ENCODE assay signal across 1 cellular context in the genomic region with DNA sequence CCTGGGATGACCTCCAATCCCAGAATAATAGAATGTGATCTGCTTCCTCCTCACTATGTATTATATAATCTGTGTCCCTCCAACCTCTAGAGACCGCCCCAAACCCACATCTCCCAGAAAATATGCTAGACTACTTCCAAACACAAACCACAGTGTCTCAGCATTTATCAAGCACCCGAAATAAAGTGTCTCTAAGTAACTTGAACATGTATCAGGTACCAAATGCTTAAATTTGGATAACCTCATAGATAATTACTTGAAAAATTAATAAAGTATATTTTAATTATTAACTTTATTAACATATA.
TF ChIP-seq lines count a peak whose summit lies in the region.

No MANE protein-coding gene starts in this region.

TF ChIP-seq in HepG2, 621 proteins besides CTCF, POLR2A, EP300 and RAD21:
- no peak for TF ChIP-seq MTA1 (CRISPR knock-in tag; IDR thresholded peaks at IDR 0.05; ENCODE audit: borderline replicate concordance)
- TF ChIP-seq POGZ (CRISPR knock-in tag; IDR thresholded peaks at IDR 0.05), result 0 out of 2 replicates have a peak, but pooled peaks have one; percentile 2
TF ChIP-seq in HepG2: peak in this region for 1.
